In genomic region chr2:74515271-74516069, GRCh38 we compare ENCODE assay signal across 8 cellular contexts. TPM values are rescaled to one million over a fixed set of nuclear protein-coding genes. Genes with fewer than 3 reads are reported as not detected.
DNase-seq lines count a peak whose midpoint lies in the region; ATAC-seq and TF ChIP-seq lines count a peak whose summit lies in the region.

No MANE protein-coding gene starts in this region.

- H3K27ac ChIP-seq in endodermal cell (ENCODE audit: low read depth, low read length) (no peak overlapping the region), neural cell (ENCODE audit: low read length) (no peak overlapping the region)

- peaks cover 96% of the 10 kb centered on the region for H3K27me3 Mint-ChIP-seq in endodermal cell (ENCODE audit: insufficient read depth)

- H3K4me3 ChIP-seq in endodermal cell (ENCODE audit: low read length): no peak overlapping the region
- H3K4me3 ChIP-seq in neural cell (ENCODE audit: low read length): peak overlapping the region; percentile 53

- H3K36me3 Mint-ChIP-seq in endodermal cell (ENCODE audit: low read depth): peaks cover 2% of the 10 kb centered on the region

- 4 to 8% methylated on average over 40 to 76 of the region's 76 CpGs for WGBS in endodermal cell (ENCODE audit: insufficient coverage in 1 of 2, insufficient read length in 1 of 2), 2 experiments

- no peaks in the 10 kb centered on the region for H3K79me2 ChIP-seq in neural cell (replicated peaks; ENCODE audit: insufficient read depth, low read length)

- H3K9ac ChIP-seq in endodermal cell (ENCODE audit: extremely low read depth, low read length, poor library complexity, severe bottlenecking): no peak overlapping the region
- H3K9ac ChIP-seq in neural cell (ENCODE audit: low read length): no peak overlapping the region

- peaks cover 100% of the 10 kb centered on the region for H3K27me3 ChIP-seq in endodermal cell (ENCODE audit: control insufficient read depth, insufficient read depth, low read length, poor library complexity, severe bottlenecking)
- H3K27me3 ChIP-seq in neural cell (ENCODE audit: insufficient read depth, low read depth, low read length): peaks cover 99% of the 10 kb centered on the region

- peaks cover 9% of the 10 kb centered on the region for H3K4me1 Mint-ChIP-seq in endodermal cell

- H3K4me2 ChIP-seq in neural cell (ENCODE audit: low read length): no peak overlapping the region

- H3K9me2 ChIP-seq in neural cell (ENCODE audit: insufficient read depth, low read length): no peaks in the 10 kb centered on the region

- TF ChIP-seq RAD21 in neural cell (conservative IDR thresholded peaks at IDR 0.05): no peak

- peaks cover 9% of the 10 kb centered on the region for H3K9me3 ChIP-seq in endodermal cell (ENCODE audit: control insufficient read depth, low read length)
- H3K9me3 ChIP-seq in neural cell (ENCODE audit: low read length): no peaks in the 10 kb centered on the region

- H3K9me3 Mint-ChIP-seq in endodermal cell: peaks cover 9% of the 10 kb centered on the region

- peaks cover 3% of the 10 kb centered on the region for H3K4me1 ChIP-seq in endodermal cell (ENCODE audit: control insufficient read depth, insufficient read depth, low read length)

- no peak overlapping the region for H2AFZ ChIP-seq in neural cell (ENCODE audit: low read depth, low read length)

- no peaks in the 10 kb centered on the region for H4K20me1 ChIP-seq in neural cell (ENCODE audit: insufficient read depth)

- no peak overlapping the region for H3K27ac Mint-ChIP-seq in endodermal cell

- no peaks in the 10 kb centered on the region for H3K36me3 ChIP-seq in endodermal cell (ENCODE audit: control insufficient read depth, insufficient read depth, low read length)
- H3K36me3 ChIP-seq in neural cell (ENCODE audit: insufficient read depth, low read length): no peaks in the 10 kb centered on the region

- H3F3A ChIP-seq in neural cell (ENCODE audit: insufficient read depth, low read length, poor library complexity, severe bottlenecking): no peaks in the 10 kb centered on the region

- peak; percentile 25 for TF ChIP-seq CTCF in endodermal cell (conservative IDR thresholded peaks at IDR 0.05)
- TF ChIP-seq CTCF in neural cell (IDR thresholded peaks at IDR 0.05; ENCODE audit: poor library complexity, severe bottlenecking): no peak

- peak overlapping the region; percentile 44 for H3K4me3 Mint-ChIP-seq in endodermal cell

- no peak for TF ChIP-seq EP300 in neural cell (conservative IDR thresholded peaks at IDR 0.05; ENCODE audit: poor library complexity, severe bottlenecking)

- peak; percentile 29 for ATAC-seq in HG03139 (IDR thresholded peaks at IDR 0.05; ENCODE audit: unreplicated experiment)
- ATAC-seq in HG03095 (IDR thresholded peaks at IDR 0.05; ENCODE audit: unreplicated experiment): no peak

- DNase-seq in COLO668 (lab: John Stamatoyannopoulos, UW; ENCODE audit: unreplicated experiment): peak; percentile 47
- DNase-seq in endodermal cell: peak; percentile 85
- no peak for DNase-seq in NAMALWA (ENCODE audit: low spot score)
- no peak for DNase-seq in NCI-H82 (lab: John Stamatoyannopoulos, UW)
- no peak for DNase-seq in mucosa of gallbladder (ENCODE audit: low spot score)

TF ChIP-seq in neural cell, 6 proteins besides CTCF, POLR2A, EP300 and RAD21:
- peak; percentile 96 for TF ChIP-seq EZH2 (IDR thresholded peaks at IDR 0.05; ENCODE audit: borderline replicate concordance, insufficient read depth, low read length, poor library complexity, severe bottlenecking)
- TF ChIP-seq SMC3 (conservative IDR thresholded peaks at IDR 0.05; ENCODE audit: poor library complexity): no peak
- TF ChIP-seq, protein P1, sequence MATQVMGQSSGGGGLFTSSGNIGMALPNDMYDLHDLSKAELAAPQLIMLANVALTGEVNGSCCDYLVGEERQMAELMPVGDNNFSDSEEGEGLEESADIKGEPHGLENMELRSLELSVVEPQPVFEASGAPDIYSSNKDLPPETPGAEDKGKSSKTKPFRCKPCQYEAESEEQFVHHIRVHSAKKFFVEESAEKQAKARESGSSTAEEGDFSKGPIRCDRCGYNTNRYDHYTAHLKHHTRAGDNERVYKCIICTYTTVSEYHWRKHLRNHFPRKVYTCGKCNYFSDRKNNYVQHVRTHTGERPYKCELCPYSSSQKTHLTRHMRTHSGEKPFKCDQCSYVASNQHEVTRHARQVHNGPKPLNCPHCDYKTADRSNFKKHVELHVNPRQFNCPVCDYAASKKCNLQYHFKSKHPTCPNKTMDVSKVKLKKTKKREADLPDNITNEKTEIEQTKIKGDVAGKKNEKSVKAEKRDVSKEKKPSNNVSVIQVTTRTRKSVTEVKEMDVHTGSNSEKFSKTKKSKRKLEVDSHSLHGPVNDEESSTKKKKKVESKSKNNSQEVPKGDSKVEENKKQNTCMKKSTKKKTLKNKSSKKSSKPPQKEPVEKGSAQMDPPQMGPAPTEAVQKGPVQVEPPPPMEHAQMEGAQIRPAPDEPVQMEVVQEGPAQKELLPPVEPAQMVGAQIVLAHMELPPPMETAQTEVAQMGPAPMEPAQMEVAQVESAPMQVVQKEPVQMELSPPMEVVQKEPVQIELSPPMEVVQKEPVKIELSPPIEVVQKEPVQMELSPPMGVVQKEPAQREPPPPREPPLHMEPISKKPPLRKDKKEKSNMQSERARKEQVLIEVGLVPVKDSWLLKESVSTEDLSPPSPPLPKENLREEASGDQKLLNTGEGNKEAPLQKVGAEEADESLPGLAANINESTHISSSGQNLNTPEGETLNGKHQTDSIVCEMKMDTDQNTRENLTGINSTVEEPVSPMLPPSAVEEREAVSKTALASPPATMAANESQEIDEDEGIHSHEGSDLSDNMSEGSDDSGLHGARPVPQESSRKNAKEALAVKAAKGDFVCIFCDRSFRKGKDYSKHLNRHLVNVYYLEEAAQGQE (IDR thresholded peaks at IDR 0.05; ENCODE audit: borderline replicate concordance): no peak
- no peak for TF ChIP-seq TAF1 (IDR thresholded peaks at IDR 0.05; ENCODE audit: low read depth)

RNA-seq across cellular contexts. Expression of gene TLX2, which starts 1.2 kb away (rescaled TPM):
- total RNA-seq in endodermal cell (under 1 TPM; 0.22 to 0.27 TPM), mucosa of gallbladder (0.12 TPM)
- 0.32 TPM for polyA plus RNA-seq in endodermal cell (2013, experiment 1 of 2)
- polyA plus RNA-seq in endodermal cell (2013, experiment 2 of 2): 0.50 TPM
- polyA plus RNA-seq in neural cell: not detected in 2 replicates
- polyA minus RNA-seq in neural cell: not detected in 2 replicates

RNA-seq across cellular contexts. Expression of gene PCGF1, which starts 8.0 kb away (rescaled TPM):
- total RNA-seq in endodermal cell: 10 to 100 TPM; 15.5 to 21.4 TPM
- polyA plus RNA-seq in endodermal cell (2013, experiment 1 of 2): 22.9 TPM
- polyA plus RNA-seq in endodermal cell (2013, experiment 2 of 2): 20.5 TPM
- polyA plus RNA-seq in neural cell: 30.2 and 38.9 TPM in 2 replicates
- 22.9 and 27.9 TPM in 2 replicates for polyA minus RNA-seq in neural cell
- total RNA-seq in mucosa of gallbladder: 35.3 TPM

RNA-seq across cellular contexts. Expression of gene DQX1, which starts 10.6 kb away (rescaled TPM):
- 1 to 10 TPM in 1 of 2 donors, under 1 TPM in 1; 0.93 to 1.1 TPM for total RNA-seq in endodermal cell
- polyA plus RNA-seq in endodermal cell (2013, experiment 1 of 2): 0.64 TPM
- polyA plus RNA-seq in endodermal cell (2013, experiment 2 of 2): 0.41 TPM
- polyA plus RNA-seq in neural cell: 0.59 and 0.78 TPM in 2 replicates
- 0.35 and 0.49 TPM in 2 replicates for polyA minus RNA-seq in neural cell
- total RNA-seq in mucosa of gallbladder: 0.43 TPM

RNA-seq across cellular contexts. Expression of gene AUP1, which starts 14.0 kb away (rescaled TPM):
- total RNA-seq in endodermal cell (10 to 100 TPM; 76.3 to 88.9 TPM), mucosa of gallbladder (146 TPM)
- polyA plus RNA-seq in endodermal cell (2013, experiment 1 of 2): 120 TPM
- polyA plus RNA-seq in endodermal cell (2013, experiment 2 of 2): 105 TPM
- 153 and 163 TPM in 2 replicates for polyA plus RNA-seq in neural cell
- polyA minus RNA-seq in neural cell: 48.7 and 48.9 TPM in 2 replicates

RNA-seq across cellular contexts. Expression of gene HTRA2, which starts 14.3 kb away (rescaled TPM):
- total RNA-seq in endodermal cell (10 to 100 TPM; 32.8 to 38.9 TPM), mucosa of gallbladder (31.0 TPM)
- 27.5 TPM for polyA plus RNA-seq in endodermal cell (2013, experiment 1 of 2)
- polyA plus RNA-seq in endodermal cell (2013, experiment 2 of 2): 26.4 TPM
- polyA plus RNA-seq in neural cell: 126 and 141 TPM in 2 replicates
- polyA minus RNA-seq in neural cell: 53.6 and 55.3 TPM in 2 replicates

Comparison
In these comparisons a context has a peak if more than half of its experiments do, and no peak if none do; other contexts are left out.
1. DNase-seq: peak in COLO668 (single experiment) and endodermal cell (single experiment); none in NAMALWA (single experiment), NCI-H82 (single experiment) and mucosa of gallbladder (single experiment).